11 cellular contexts compared by ENCODE assay signal in the genomic region with DNA sequence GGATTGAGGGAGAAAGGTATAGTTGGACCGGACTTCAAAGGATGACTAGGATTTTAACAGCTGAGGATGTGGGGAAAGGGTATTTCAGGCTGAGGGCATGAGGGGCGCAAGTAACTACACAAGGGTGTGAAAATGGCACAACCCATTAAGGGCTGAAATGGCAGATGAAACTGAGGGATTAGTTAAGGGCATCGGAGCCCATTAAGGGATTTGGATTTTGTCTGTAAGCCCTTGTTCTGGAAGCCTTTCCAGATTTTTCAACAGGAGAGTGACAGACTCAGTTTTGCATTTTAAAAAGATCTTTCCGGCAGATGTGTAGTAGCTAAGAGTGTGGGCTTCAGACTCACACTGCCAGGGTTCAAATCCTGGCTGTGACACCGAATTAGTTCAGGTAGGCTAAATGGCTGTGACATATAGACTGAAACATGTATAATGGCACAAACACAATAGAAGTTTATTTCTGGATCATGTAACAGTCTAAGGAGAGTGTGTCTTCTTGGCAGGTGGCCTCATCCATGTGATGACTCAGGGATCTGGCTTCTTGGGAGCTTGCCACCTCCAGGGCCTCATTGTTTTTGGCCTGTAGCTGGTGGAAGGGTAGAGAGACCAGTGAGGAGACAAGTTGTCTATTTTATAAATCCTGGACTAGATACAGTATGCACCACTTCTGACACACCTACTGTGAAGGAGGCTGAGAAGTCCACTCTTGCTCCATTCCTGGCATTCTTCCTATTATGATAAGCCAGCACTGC. TPM values are rescaled to one million over a fixed set of nuclear protein-coding genes. Genes with fewer than 3 reads are reported as not detected.
DNase-seq lines count a peak whose midpoint lies in the region; ATAC-seq and TF ChIP-seq lines count a peak whose summit lies in the region.
"Had no signal": no experiment of that assay in that cellular context is flagged by ENCODE, and none has a peak within 500 bp of the region (broad histone marks: within the 10 kb centered on the region; RNA-seq: fewer than 3 reads in every experiment).

No MANE protein-coding gene starts in this region.

- DNase-seq in NCI-H2171 treated with DMSO at 0.1 percent for 48 hours (lab: John Stamatoyannopoulos, UW) (peak; percentile 44), NCI-H2171 (lab: John Stamatoyannopoulos, UW) (no peak), RPMI7951 (ENCODE audit: low read depth) (peak; percentile 95), fibroblast of pulmonary artery (ENCODE audit: low read depth) (peak; percentile 95), thoracic aorta (ENCODE audit: low spot score) (peak; percentile 19), smooth muscle cell (lab: John Stamatoyannopoulos, UW; ENCODE audit: unreplicated experiment) (no peak)
- DNase-seq in activated naive CD4-positive, alpha-beta T cell treated with anti-CD3 and anti-CD28 coated beads, Interleukin-2, amount 10 ng/mL, durations not matched to agents 7 days and 5 days: no peak
- DNase-seq: activated CD4-positive, alpha-beta T cell treated with anti-CD3 and anti-CD28 coated beads, Interleukin-2, amount 50 U/mL, for 1 hour had no signal

- no peak overlapping the region for H3K4me3 Mint-ChIP-seq in activated naive CD4-positive, alpha-beta T cell treated with anti-CD3 and anti-CD28 coated beads, Interleukin-2, amount 10 ng/mL, durations not matched to agents 7 days and 5 days

- H4K20me1 ChIP-seq in smooth muscle cell (ENCODE audit: low read depth): no peaks in the 10 kb centered on the region

- CTCF ChIA-PET in activated naive CD4-positive, alpha-beta T cell treated with anti-CD3 and anti-CD28 coated beads, Interleukin-2, amount 10 ng/mL, durations not matched to agents 7 days and 5 days (lab: Charles Lee): interaction anchor here (0.8 kb wide), 1 partner anchor 54 kb away, joined by 3 read pairs; no protein-coding TSS in a partner anchor

- H3K9me3 Mint-ChIP-seq in activated naive CD4-positive, alpha-beta T cell treated with anti-CD3 and anti-CD28 coated beads, Interleukin-2, amount 10 ng/mL, durations not matched to agents 7 days and 5 days: no peaks in the 10 kb centered on the region

- TF ChIP-seq CTCF in fibroblast of pulmonary artery (IDR thresholded peaks at IDR 0.05; ENCODE audit: low read length, missing control alignments) (no peak), thoracic aorta (IDR thresholded peaks at IDR 0.05) (no peak), smooth muscle cell (IDR thresholded peaks at IDR 0.05; ENCODE audit: borderline replicate concordance, insufficient read depth, poor library complexity, severe bottlenecking) (no peak)

- H3K36me3 Mint-ChIP-seq in activated naive CD4-positive, alpha-beta T cell treated with anti-CD3 and anti-CD28 coated beads, Interleukin-2, amount 10 ng/mL, durations not matched to agents 7 days and 5 days: no peaks in the 10 kb centered on the region

- H3K9me3 ChIP-seq in thoracic aorta: no peaks in the 10 kb centered on the region
- H3K9me3 ChIP-seq in smooth muscle cell (replicated peaks; ENCODE audit: low read depth): no peaks in the 10 kb centered on the region

- H3K4me3 ChIP-seq in fibroblast of pulmonary artery (replicated peaks; ENCODE audit: low read depth, low read length) (no peak overlapping the region), thoracic aorta (no peak overlapping the region), smooth muscle cell (no peak overlapping the region)
- H3K4me3 ChIP-seq: skin epidermis had no signal

- H2AFZ ChIP-seq in smooth muscle cell (ENCODE audit: low read depth): no peak overlapping the region

- H3K4me1 Mint-ChIP-seq in activated naive CD4-positive, alpha-beta T cell treated with anti-CD3 and anti-CD28 coated beads, Interleukin-2, amount 10 ng/mL, durations not matched to agents 7 days and 5 days: peaks cover 18% of the 10 kb centered on the region

- H3K27me3 ChIP-seq in thoracic aorta (replicated peaks; ENCODE audit: insufficient read depth) (no peaks in the 10 kb centered on the region), smooth muscle cell (ENCODE audit: low read depth) (no peaks in the 10 kb centered on the region)

- peaks cover 7% of the 10 kb centered on the region for H3F3A ChIP-seq in smooth muscle cell (ENCODE audit: low read depth)

- ATAC-seq in thoracic aorta (ENCODE audit: insufficient number of reproducible peaks, low FRiP score, low read depth) (no peak), HG03045 (IDR thresholded peaks at IDR 0.05; ENCODE audit: unreplicated experiment) (no peak)
- ATAC-seq: HepG2 had no signal

- H3K79me2 ChIP-seq in smooth muscle cell (ENCODE audit: low read depth): no peaks in the 10 kb centered on the region

- no peak overlapping the region for H3K27ac Mint-ChIP-seq in activated naive CD4-positive, alpha-beta T cell treated with anti-CD3 and anti-CD28 coated beads, Interleukin-2, amount 10 ng/mL, durations not matched to agents 7 days and 5 days

- peaks cover 1% of the 10 kb centered on the region for H3K36me3 ChIP-seq in thoracic aorta
- H3K36me3 ChIP-seq in smooth muscle cell (ENCODE audit: low read depth): no peaks in the 10 kb centered on the region

- H3K4me1 ChIP-seq in thoracic aorta (ENCODE audit: control insufficient read depth in 1 of 2, low read depth in 2 of 2) (peaks cover 3 to 28% of the 10 kb centered on the region in 2 donors), smooth muscle cell (ENCODE audit: low read depth) (no peaks in the 10 kb centered on the region)

- WGBS in smooth muscle cell (ENCODE audit: low lambda C conversion rate): 91% methylated on average over 5 of the region's 5 CpGs

- H3K4me2 ChIP-seq in smooth muscle cell: no peak overlapping the region

- H3K9ac ChIP-seq in smooth muscle cell (ENCODE audit: low read depth): no peak overlapping the region

- H3K27ac ChIP-seq in thoracic aorta (peak overlapping the region; percentile 16 to 73), smooth muscle cell (ENCODE audit: low read depth) (no peak overlapping the region)
- H3K27ac ChIP-seq: skin epidermis had no signal

- H3K27me3 Mint-ChIP-seq in activated naive CD4-positive, alpha-beta T cell treated with anti-CD3 and anti-CD28 coated beads, Interleukin-2, amount 10 ng/mL, durations not matched to agents 7 days and 5 days: peaks cover 28% of the 10 kb centered on the region

RNA-seq across cellular contexts. Expression of gene UBE2T, which starts 49.6 kb away (rescaled TPM):
- total RNA-seq in RPMI7951 (2014; rRNA removed; shearing (Covaris generic)): 266 and 294 TPM in 2 replicates
- total RNA-seq in thoracic aorta (under 1 TPM in 1 of 2 donors, not detected in 1; 0.68 TPM), smooth muscle cell (17.9 and 26.2 TPM in 2 replicates)
- 20.7 and 21.0 TPM in 2 replicates for polyA plus RNA-seq in smooth muscle cell

RNA-seq across cellular contexts. Expression of gene PPP1R12B, which starts 56.4 kb away (rescaled TPM):
- total RNA-seq in RPMI7951 (2014; rRNA removed; shearing (Covaris generic)): 11.2 and 18.2 TPM in 2 replicates
- total RNA-seq in thoracic aorta: 100 to 1,000 TPM; 573 to 677 TPM
- 6.7 and 22.3 TPM in 2 replicates for total RNA-seq in smooth muscle cell
- polyA plus RNA-seq in smooth muscle cell: 2.8 and 7.7 TPM in 2 replicates

Comparison
In these comparisons a context has a peak if more than half of its experiments do, and no peak if none do; other contexts are left out.
1. DNase-seq: peak in NCI-H2171 treated with DMSO at 0.1 percent for 48 hours (single experiment), RPMI7951 (single experiment), fibroblast of pulmonary artery (single experiment) and thoracic aorta (single experiment); none in NCI-H2171 (single experiment), smooth muscle cell (single experiment) and activated naive CD4-positive, alpha-beta T cell treated with anti-CD3 and anti-CD28 coated beads, Interleukin-2, amount 10 ng/mL, durations not matched to agents 7 days and 5 days (single experiment).
2. RNA of gene UBE2T, which starts 49.6 kb away (total RNA-seq): 266 to 294 TPM in RPMI7951 and 17.9 to 26.2 TPM in smooth muscle cell; 0.68 TPM in thoracic aorta; every median in the first group is over 10 times any median in the second.
3. RNA of gene PPP1R12B, which starts 56.4 kb away (total RNA-seq): 573 to 677 TPM in thoracic aorta; 11.2 to 18.2 TPM in RPMI7951 and 6.7 to 22.3 TPM in smooth muscle cell; every median in the first group is over 10 times any median in the second.